ENCODE assay signal across 8 cellular contexts in genomic region chr18:48949051-48949605, GRCh38. TPM values are rescaled to one million over a fixed set of nuclear protein-coding genes. Genes with fewer than 3 reads are reported as not detected.
DNase-seq lines count a peak whose midpoint lies in the region; ATAC-seq, FAIRE-seq and TF ChIP-seq lines count a peak whose summit lies in the region.

No MANE protein-coding gene starts in this region.

- H3K36me3 ChIP-seq in A673 (ENCODE audit: insufficient read depth, low read length, poor library complexity, severe bottlenecking) (no peaks in the 10 kb centered on the region), colonic mucosa (no peaks in the 10 kb centered on the region), urinary bladder (ENCODE audit: insufficient read depth) (peaks cover 2% of the 10 kb centered on the region)

- H3K4me3 Mint-ChIP-seq in T-cell, result peak overlapping the region; percentile 85 to 99 (median 97)

- peak overlapping the region; percentile 73 for H3K4me3 ChIP-seq in A673 (ENCODE audit: low read depth, low read length, poor library complexity, severe bottlenecking)
- H3K4me3 ChIP-seq in colonic mucosa, result peak overlapping the region; percentile 65
- peak overlapping the region; percentile 69 for H3K4me3 ChIP-seq in mononuclear cell (ENCODE audit: low read length)
- H3K4me3 ChIP-seq in urinary bladder (ENCODE audit: low read depth, low read length), result peak overlapping the region; percentile 88

- H3K27ac ChIP-seq in A673 (ENCODE audit: low read depth, low read length, poor library complexity, severe bottlenecking) (peak overlapping the region; percentile 66), colonic mucosa (peak overlapping the region; percentile 99), urinary bladder (ENCODE audit: low read depth) (peak overlapping the region; percentile 40)

- H3K9me3 Mint-ChIP-seq in T-cell, result no peaks in the 10 kb centered on the region

- no peaks in the 10 kb centered on the region for H3K9me3 ChIP-seq in A673 (ENCODE audit: low read depth, low read length, poor library complexity, severe bottlenecking)
- no peaks in the 10 kb centered on the region for H3K9me3 ChIP-seq in colonic mucosa
- H3K9me3 ChIP-seq in mononuclear cell (ENCODE audit: low read depth, low read length), result no peaks in the 10 kb centered on the region

- H3K27ac Mint-ChIP-seq in T-cell, result peak overlapping the region; percentile 94 to 95

- TF ChIP-seq POLR2A in GM12891 (IDR thresholded peaks at IDR 0.05; ENCODE audit: low read depth, low read length), result no peak

- intact Hi-C loops in A673 (cut with micrococcal nuclease; ENCODE audit: unreplicated experiment), result loop anchor here (5.0 kb wide), 2 partner anchors 172 to 278 kb away; no protein-coding TSS in a partner anchor
- intact Hi-C loops in colonic mucosa (cut with DNase I), result no loop called here

- no peaks in the 10 kb centered on the region for H3K27me3 Mint-ChIP-seq in T-cell

- H3K9ac ChIP-seq in colonic mucosa (ENCODE audit: low read depth in 2 of 2, low read length in 2 of 2), result peak overlapping the region; percentile 95 to 100

- peak; percentile 4 to 12 (median 7) for ATAC-seq in T-cell (replicated peaks in 1 of 4)
- ATAC-seq in HG03521 (IDR thresholded peaks at IDR 0.05; ENCODE audit: unreplicated experiment), result no peak
- no peak for ATAC-seq in GM21529 (IDR thresholded peaks at IDR 0.05; ENCODE audit: unreplicated experiment)

- peak; percentile 57 for DNase-seq in A673 (ENCODE audit: low spot score)
- no peak for DNase-seq in GM12891 (ENCODE audit: insufficient read length, low spot score)
- DNase-seq in T-cell, result peak in 25 of 34 experiments; percentile 26 to 69 (median 43)
- peak; percentile 86 for DNase-seq in colonic mucosa

- POLR2A ChIA-PET in A673 (lab: Charles Lee; ENCODE audit: low non-redundant PET), result no interaction called here
- POLR2A ChIA-PET in T-cell (lab: Charles Lee), result interaction anchor here in 1 of 2 donors (1.4 kb wide), 1 partner anchor 9 kb away, joined by 8 read pairs; no protein-coding TSS in a partner anchor

- peaks cover 39% of the 10 kb centered on the region for H3K36me3 Mint-ChIP-seq in T-cell

- H3K4me1 ChIP-seq in A673 (ENCODE audit: insufficient read depth, low read length, poor library complexity, severe bottlenecking) (peaks cover 31% of the 10 kb centered on the region), colonic mucosa (peaks cover 28% of the 10 kb centered on the region), mononuclear cell (ENCODE audit: insufficient read depth, low read length) (peaks cover 64% of the 10 kb centered on the region), urinary bladder (ENCODE audit: insufficient read depth) (peaks cover 9% of the 10 kb centered on the region)

- FAIRE-seq in GM12891 (lab: Jason Lieb, UNC), result peak; percentile 85

- peaks cover 47 to 58% (median 51%) of the 10 kb centered on the region in 3 donors for H3K4me1 Mint-ChIP-seq in T-cell

- CTCF ChIA-PET in A673 (lab: Charles Lee) (no interaction called here), T-cell (lab: Charles Lee) (interaction anchor here in 1 of 2 donors (0.7 to 1.5 kb wide), 2 partner anchors 9 to 135 kb away, joined by 3 to 5 read pairs; no protein-coding TSS in a partner anchor)

- BruUV-seq in A673 (replicated peaks; lab: Mats Ljungman, UMichigan), result no TSS peak

- 2% methylated on average over 27 of the region's 27 CpGs for WGBS in urinary bladder

- TF ChIP-seq CTCF in A673 (conservative IDR thresholded peaks at IDR 0.05; ENCODE audit: low read depth, low read length), result no peak
- no peak for TF ChIP-seq CTCF in colonic mucosa (IDR thresholded peaks at IDR 0.05)

- no peaks in the 10 kb centered on the region for H3K27me3 ChIP-seq in A673 (replicated peaks; ENCODE audit: insufficient read depth, low read depth, low read length, poor library complexity)
- no peaks in the 10 kb centered on the region for H3K27me3 ChIP-seq in colonic mucosa
- no peaks in the 10 kb centered on the region for H3K27me3 ChIP-seq in mononuclear cell (ENCODE audit: insufficient read depth, low read length)

TF ChIP-seq in GM12891, 5 proteins besides CTCF, POLR2A, EP300 and RAD21:
- TF ChIP-seq POU2F2 (IDR thresholded peaks at IDR 0.05; ENCODE audit: low read depth, low read length) (no peak), PAX5 (IDR thresholded peaks at IDR 0.05; ENCODE audit: insufficient read depth, low read length, severe bottlenecking) (peak; percentile 28)

RNA-seq across cellular contexts. Expression of gene SMAD7, which starts 1.6 kb away (rescaled TPM):
- 11.4 and 12.0 TPM in 2 replicates for total RNA-seq in A673 (2021)
- 4.7 TPM for polyA plus RNA-seq in GM12891 (2012; ENCODE audit: low read depth, missing spikeins)
- 100 to 1,000 TPM in 1 of 5 donors, 10 to 100 TPM in 4; 28.5 to 138 (median 57.7) TPM for total RNA-seq in T-cell
- 10 to 100 TPM; 21.2 to 21.6 TPM for total RNA-seq in colonic mucosa
- total RNA-seq in mononuclear cell, result 89.7 TPM
- 25.6 TPM for total RNA-seq in urinary bladder
- 31.5 TPM for polyA plus RNA-seq in urinary bladder

Comparison
In these comparisons a context has a peak if more than half of its experiments do, and no peak if none do; other contexts are left out.
1. H3K27ac ChIP-seq: peak in every context shown above with its lines; median percentile 99 in colonic mucosa; 66 in A673; 40 in urinary bladder.
2. ATAC-seq: peak in T-cell (4 of 4); none in HG03521 (single experiment) and GM21529 (single experiment).
3. Peak in every context shown above with its lines, with median percentiles within 50 percentile points of each other: H3K4me3 ChIP-seq.